ENCODE assay signal across 18 cellular contexts in genomic region chr17:42538482-42538881, GRCh38.
"Had no signal": no experiment of that assay in that cellular context is flagged by ENCODE, and none has a peak within 500 bp of the region (broad histone marks: within the 10 kb centered on the region; RNA-seq: fewer than 3 reads in every experiment).

No MANE protein-coding gene starts in this region.

- ATAC-seq: activated T-cell treated with anti-CD3 and anti-CD28 coated beads, Interleukin-2, amount 50 U/mL, for 72 hours; left lung had no signal

- H3K4me3 ChIP-seq: breast epithelium, left lung, upper lobe of left lung had no signal

- H3K27ac Mint-ChIP-seq: activated naive CD4-positive, alpha-beta T cell treated with anti-CD3 and anti-CD28 coated beads, Interleukin-2, amount 50 U/mL, for 24 hours; activated T-cell treated with anti-CD3 and anti-CD28 coated beads, Interleukin-2, amount 50 U/mL, for 72 hours; stimulated activated naive CD8-positive, alpha-beta T cell treated with anti-CD3 and anti-CD28 coated beads, Interleukin-15, Interleukin-2, amounts not matched to agents 100 ng/mL and 50 ng/mL, for 24 hours had no signal

- H3K36me3 ChIP-seq: breast epithelium had no signal

- H3K9me3 ChIP-seq: breast epithelium, left lung, neutrophil, upper lobe of left lung had no signal

- DNase-seq: activated CD4-positive, alpha-beta T cell treated with anti-CD3 and anti-CD28 coated beads for 1 hour; activated CD4-positive, alpha-beta T cell treated with anti-CD3 and anti-CD28 coated beads, Interleukin-2, amount 50 U/mL, for 4 hours; activated gamma-delta T cell; activated T-cell treated with anti-CD3 and anti-CD28 coated beads, Interleukin-2, amount 50 U/mL, for 72 hours; cerebellar nuclear complex; effector CD4-positive, alpha-beta T cell; head of caudate nucleus; kidney; left lung; stimulated activated CD8-positive, alpha-beta memory T cell treated with anti-CD3 and anti-CD28 coated beads, Interleukin-4, amount 100 ng/mL, for 48 hours; T-helper 9 cell; upper lobe of left lung had no signal

- H3K27me3 ChIP-seq: breast epithelium, left lung, neutrophil, upper lobe of left lung had no signal

- H3K9me3 Mint-ChIP-seq: activated naive CD4-positive, alpha-beta T cell treated with anti-CD3 and anti-CD28 coated beads, Interleukin-2, amount 50 U/mL, for 24 hours; activated T-cell treated with anti-CD3 and anti-CD28 coated beads, Interleukin-2, amount 50 U/mL, for 72 hours; stimulated activated naive CD8-positive, alpha-beta T cell treated with anti-CD3 and anti-CD28 coated beads, Interleukin-15, Interleukin-2, amounts not matched to agents 100 ng/mL and 50 ng/mL, for 24 hours had no signal

- H3K27ac ChIP-seq: breast epithelium, left lung, neutrophil, upper lobe of left lung had no signal

- FAIRE-seq: astrocyte, frontal cortex, kidney had no signal

- H3K27me3 Mint-ChIP-seq: activated naive CD4-positive, alpha-beta T cell treated with anti-CD3 and anti-CD28 coated beads, Interleukin-2, amount 50 U/mL, for 24 hours had no signal
